In genomic region chr7:41065663-41066062, GRCh38 we compare ENCODE assay signal across 28 cellular contexts.
A peak's percentile ranks its signal among the peaks of the same experiment; 100 is the strongest.
DNase-seq lines count a peak whose midpoint lies in the region; ATAC-seq and TF ChIP-seq lines count a peak whose summit lies in the region.
"Had no signal": no experiment of that assay in that cellular context is flagged by ENCODE, and none has a peak within 500 bp of the region (broad histone marks: within the 10 kb centered on the region; RNA-seq: fewer than 3 reads in every experiment).

No MANE protein-coding gene starts in this region.

- H3K4me3 ChIP-seq in LNCaP clone FGC (ENCODE audit: low read depth, low read length) (no peak overlapping the region), coronary artery (no peak overlapping the region)
- H3K4me3 ChIP-seq: A549, esophagus squamous epithelium, upper lobe of right lung had no signal

- intact Hi-C loops in MCF 10A (cut with micrococcal nuclease), result no loop called here
- intact Hi-C loops in activated CD4-positive, alpha-beta T cell treated with anti-CD3 and anti-CD28 coated beads, Interleukin-2, amount 10 ng/mL, durations not matched to agents 24 days and 14 days (cut with micrococcal nuclease), result no loop called here

- TF ChIP-seq CTCF in 22Rv1 (IDR thresholded peaks at IDR 0.05) (no peak), LNCaP clone FGC (IDR thresholded peaks at IDR 0.05; ENCODE audit: control insufficient read depth, extremely low read depth, insufficient read depth) (no peak), MCF 10A (IDR thresholded peaks at IDR 0.05; ENCODE audit: unreplicated experiment) (no peak), coronary artery (IDR thresholded peaks at IDR 0.05) (no peak)

- H3K27me3 Mint-ChIP-seq in MCF 10A (ENCODE audit: insufficient read depth, unreplicated experiment), result no peaks in the 10 kb centered on the region
- H3K27me3 Mint-ChIP-seq in activated CD4-positive, alpha-beta T cell treated with anti-CD3 and anti-CD28 coated beads, Interleukin-2, amount 10 ng/mL, durations not matched to agents 24 days and 14 days, result no peaks in the 10 kb centered on the region
- H3K27me3 Mint-ChIP-seq: CD4-positive, CD25-positive, alpha-beta regulatory T cell; effector memory CD8-positive, alpha-beta T cell; T-helper 17 cell had no signal

- DNase-seq in LNCaP clone FGC (ENCODE audit: low read depth) (peak; percentile 25), MCF 10A (ENCODE audit: unreplicated experiment) (peak; percentile 93), kidney tubule cell (ENCODE audit: low spot score) (peak; percentile 17), coronary artery (ENCODE audit: low spot score) (no peak)
- DNase-seq in activated CD4-positive, alpha-beta T cell treated with anti-CD3 and anti-CD28 coated beads, Interleukin-2, amount 10 ng/mL, durations not matched to agents 24 days and 14 days, result no peak
- DNase-seq: activated CD4-positive, alpha-beta T cell treated with anti-CD3 and anti-CD28 coated beads, Interleukin-2, amount 50 U/mL, for 48 hours; activated T-cell treated with anti-CD3 and anti-CD28 coated beads, Interleukin-2, amount 50 U/mL, for 72 hours; caudate nucleus; CD4-positive, CD25-positive, alpha-beta regulatory T cell; effector memory CD8-positive, alpha-beta T cell; esophagus squamous epithelium; foreskin melanocyte; HCEC 1CT; IMR-90; NCI-H1092; NCI-H1694; NCI-H2171; NCI-H510A; nephron progenitor cell; T-helper 17 cell; upper lobe of right lung had no signal

- peak overlapping the region; percentile 81 for H3K27ac Mint-ChIP-seq in MCF 10A (ENCODE audit: low read depth, unreplicated experiment)
- no peak overlapping the region for H3K27ac Mint-ChIP-seq in activated CD4-positive, alpha-beta T cell treated with anti-CD3 and anti-CD28 coated beads, Interleukin-2, amount 10 ng/mL, durations not matched to agents 24 days and 14 days
- H3K27ac Mint-ChIP-seq: activated T-cell treated with anti-CD3 and anti-CD28 coated beads, Interleukin-2, amount 50 U/mL, for 72 hours; CD4-positive, CD25-positive, alpha-beta regulatory T cell; effector memory CD8-positive, alpha-beta T cell; stimulated activated effector memory CD8-positive, alpha-beta T cell treated with anti-CD3 and anti-CD28 coated beads, Interleukin-12 subunit alpha, Interleukin-12 subunit beta, amount 100 ng/mL, for 72 hours; T-helper 17 cell had no signal

- BruUV-seq in MCF 10A (replicated peaks; lab: Mats Ljungman, UMichigan), result no TSS peak

- CTCF ChIA-PET in MCF 10A (lab: Yijun Ruan, JAX), result interaction anchor here (0.7 to 1.4 kb wide), 5 partner anchors 12 to 639 kb away, joined by 3 to 4 read pairs (median 3); no protein-coding TSS in a partner anchor

- POLR2A ChIA-PET in MCF 10A (lab: Yijun Ruan, JAX), result interaction anchor here (0.5 to 2.2 kb wide), 8 partner anchors 9 to 634 kb away, joined by 3 to 6 read pairs (median 3); no protein-coding TSS in a partner anchor

- H3K36me3 Mint-ChIP-seq in MCF 10A (ENCODE audit: insufficient read depth, unreplicated experiment), result no peaks in the 10 kb centered on the region
- H3K36me3 Mint-ChIP-seq in activated CD4-positive, alpha-beta T cell treated with anti-CD3 and anti-CD28 coated beads, Interleukin-2, amount 10 ng/mL, durations not matched to agents 24 days and 14 days (ENCODE audit: low read depth), result no peaks in the 10 kb centered on the region
- H3K36me3 Mint-ChIP-seq: CD4-positive, CD25-positive, alpha-beta regulatory T cell; stimulated activated effector memory CD8-positive, alpha-beta T cell treated with anti-CD3 and anti-CD28 coated beads, Interleukin-12 subunit alpha, Interleukin-12 subunit beta, amount 100 ng/mL, for 72 hours had no signal

- no peak for ATAC-seq in HG02798 (IDR thresholded peaks at IDR 0.05; ENCODE audit: poor library complexity, unreplicated experiment)
- no peak for ATAC-seq in HG03025 (IDR thresholded peaks at IDR 0.05; ENCODE audit: low FRiP score, unreplicated experiment)
- ATAC-seq: A549; activated CD4-positive, CD25-positive, alpha-beta regulatory T cell treated with anti-CD3 and anti-CD28 coated beads, Interleukin-2, amount 50 U/mL, for 24 hours; activated T-cell treated with anti-CD3 and anti-CD28 coated beads, Interleukin-2, amount 50 U/mL, for 72 hours; effector memory CD8-positive, alpha-beta T cell; SK-N-SH treated with all-trans-retinoic acid at 6 μM for 48 hours; stimulated activated effector memory CD8-positive, alpha-beta T cell treated with anti-CD3 and anti-CD28 coated beads, Interleukin-12 subunit alpha, Interleukin-12 subunit beta, amount 100 ng/mL, for 72 hours; T-helper 17 cell; upper lobe of right lung had no signal

- H3K27ac ChIP-seq in 22Rv1 (peak overlapping the region; percentile 17), coronary artery (no peak overlapping the region)
- H3K27ac ChIP-seq: A549, upper lobe of right lung had no signal

- no peaks in the 10 kb centered on the region for H3K9me3 Mint-ChIP-seq in MCF 10A (ENCODE audit: unreplicated experiment)
- no peaks in the 10 kb centered on the region for H3K9me3 Mint-ChIP-seq in activated CD4-positive, alpha-beta T cell treated with anti-CD3 and anti-CD28 coated beads, Interleukin-2, amount 10 ng/mL, durations not matched to agents 24 days and 14 days
- H3K9me3 Mint-ChIP-seq: nephron progenitor cell had no signal

- peaks cover 17% of the 10 kb centered on the region for H3K4me1 Mint-ChIP-seq in MCF 10A (ENCODE audit: insufficient read depth, unreplicated experiment)
- no peaks in the 10 kb centered on the region for H3K4me1 Mint-ChIP-seq in activated CD4-positive, alpha-beta T cell treated with anti-CD3 and anti-CD28 coated beads, Interleukin-2, amount 10 ng/mL, durations not matched to agents 24 days and 14 days
- H3K4me1 Mint-ChIP-seq: CD4-positive, CD25-positive, alpha-beta regulatory T cell; stimulated activated effector memory CD8-positive, alpha-beta T cell treated with anti-CD3 and anti-CD28 coated beads, Interleukin-12 subunit alpha, Interleukin-12 subunit beta, amount 100 ng/mL, for 72 hours; T-helper 17 cell had no signal

- H3K4me3 Mint-ChIP-seq in MCF 10A (ENCODE audit: unreplicated experiment), result no peak overlapping the region
- H3K4me3 Mint-ChIP-seq in activated CD4-positive, alpha-beta T cell treated with anti-CD3 and anti-CD28 coated beads, Interleukin-2, amount 10 ng/mL, durations not matched to agents 24 days and 14 days, result no peak overlapping the region
- H3K4me3 Mint-ChIP-seq: activated T-cell treated with anti-CD3 and anti-CD28 coated beads, Interleukin-2, amount 50 U/mL, for 72 hours; CD4-positive, CD25-positive, alpha-beta regulatory T cell; effector memory CD8-positive, alpha-beta T cell; nephron progenitor cell; stimulated activated effector memory CD8-positive, alpha-beta T cell treated with anti-CD3 and anti-CD28 coated beads, Interleukin-12 subunit alpha, Interleukin-12 subunit beta, amount 100 ng/mL, for 72 hours; T-helper 17 cell had no signal

Comparison
In these comparisons a context has a peak if more than half of its experiments do, and no peak if none do; other contexts are left out.
1. DNase-seq: peak in LNCaP clone FGC (single experiment), MCF 10A (single experiment) and kidney tubule cell (single experiment); none in coronary artery (single experiment) and activated CD4-positive, alpha-beta T cell treated with anti-CD3 and anti-CD28 coated beads, Interleukin-2, amount 10 ng/mL, durations not matched to agents 24 days and 14 days (single experiment).